Comparison of ENCODE assay signal across 36 cellular contexts in the genomic region with DNA sequence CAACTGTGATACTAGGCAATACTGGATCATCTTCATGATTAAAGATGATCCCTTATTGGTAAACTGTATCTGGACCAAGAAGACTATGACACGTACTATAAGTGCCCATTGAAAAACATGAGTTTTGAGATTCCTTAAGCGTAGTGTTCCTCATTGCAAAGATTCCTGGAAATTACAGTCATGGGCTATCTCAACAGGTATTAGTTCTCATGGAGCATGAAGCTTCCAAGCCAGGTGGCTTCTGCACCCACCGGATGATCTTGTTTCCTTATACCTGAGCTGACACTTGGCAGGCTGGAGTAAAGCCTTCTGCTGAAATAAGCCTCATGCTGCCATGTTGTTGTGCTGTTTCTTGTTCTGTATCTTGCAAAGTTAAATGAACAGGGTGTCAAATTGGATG. TPM values are rescaled to one million over a fixed set of nuclear protein-coding genes. Genes with fewer than 3 reads are reported as not detected.
"Had no signal": no experiment of that assay in that cellular context is flagged by ENCODE, and none has a peak within 500 bp of the region (broad histone marks: within the 10 kb centered on the region; RNA-seq: fewer than 3 reads in every experiment).

No MANE protein-coding gene starts in this region.

- H3K9ac ChIP-seq: KMS-11 had no signal

- H3K36me3 ChIP-seq: MG63 had no signal

- DNase-seq: Karpas-422, Kasumi-1, KBM-7, KG1, MG63, MM.1S, MV-4-11, NCI-H1048, NCI-H1092, NCI-H1092 treated with DMSO at 0.1 percent for 48 hours, NCI-H1105, NCI-H1105 treated with DMSO at 0.1 percent for 48 hours, NCI-H1417, NCI-H1417 treated with DMSO at 0.1 percent for 48 hours, NCI-H1436, NCI-H1436 treated with DMSO at 0.1 percent for 48 hours, NCI-H146, NCI-H1694, NCI-H1694 treated with DMSO at 0.1 percent for 48 hours, NCI-H187, NCI-H187 treated with DMSO at 0.1 percent for 48 hours, NCI-H1930, NCI-H2029, NCI-H2029 treated with DMSO at 0.1 percent for 48 hours, NCI-H2081, NCI-H2081 treated with DMSO at 0.1 percent for 48 hours, NCI-H2107, NCI-H2171, NCI-H2171 treated with DMSO at 0.1 percent for 48 hours, NCI-H2227 treated with DMSO at 0.1 percent for 48 hours, NCI-H226, NCI-H345, NCI-H446, NCI-H446 treated with DMSO at 0.1 percent for 48 hours had no signal

- H3K27ac ChIP-seq: KMS-11 had no signal

- H3K9me3 ChIP-seq: MG63 had no signal

- H3K4me3 ChIP-seq: MG63 had no signal

- H3K4me2 ChIP-seq: KMS-11 had no signal

RNA-seq across cellular contexts. Expression of a gene that starts 8.6 kb away (rescaled TPM):
- total RNA-seq: LHCN-M2 had no signal
